ENCODE assay signal across 21 cellular contexts in genomic region chr20:44324343-44324742, GRCh38. TPM values are rescaled to one million over a fixed set of nuclear protein-coding genes. Genes with fewer than 3 reads are reported as not detected.
DNase-seq lines count a peak whose midpoint lies in the region; ATAC-seq and TF ChIP-seq lines count a peak whose summit lies in the region.
"Had no signal": no experiment of that assay in that cellular context is flagged by ENCODE, and none has a peak within 500 bp of the region (broad histone marks: within the 10 kb centered on the region; RNA-seq: fewer than 3 reads in every experiment).

No MANE protein-coding gene starts in this region.

- H3K9me3 ChIP-seq in colonic mucosa: no peaks in the 10 kb centered on the region
- H3K9me3 ChIP-seq: adrenal gland, psoas muscle, thoracic aorta had no signal

- no peak overlapping the region for H3K4me3 Mint-ChIP-seq in nephron progenitor cell

- peak overlapping the region; percentile 46 for H3K27ac ChIP-seq in colonic mucosa
- H3K27ac ChIP-seq: adrenal gland, epithelial cell of prostate, psoas muscle, thoracic aorta had no signal

- H3K36me3 ChIP-seq in H7 (replicated peaks; ENCODE audit: control insufficient read depth, insufficient read depth, low read length) (no peaks in the 10 kb centered on the region), colonic mucosa (no peaks in the 10 kb centered on the region)
- H3K36me3 ChIP-seq: adrenal gland, thoracic aorta had no signal

- peak overlapping the region; percentile 73 for H3K27ac Mint-ChIP-seq in nephron progenitor cell
- H3K27ac Mint-ChIP-seq in activated naive CD4-positive, alpha-beta T cell treated with anti-CD3 and anti-CD28 coated beads, Interleukin-2, amount 50 U/mL, for 72 hours: no peak overlapping the region

- H3K27me3 ChIP-seq in H7 (ENCODE audit: control insufficient read depth, insufficient read depth, low read length) (no peaks in the 10 kb centered on the region; the same call in 1 of the 2 replicates), colonic mucosa (no peaks in the 10 kb centered on the region)

- H3K9me3 Mint-ChIP-seq in nephron progenitor cell: peaks cover 9% of the 10 kb centered on the region
- no peaks in the 10 kb centered on the region for H3K9me3 Mint-ChIP-seq in activated naive CD4-positive, alpha-beta T cell treated with anti-CD3 and anti-CD28 coated beads, Interleukin-2, amount 50 U/mL, for 72 hours

- DNase-seq in H7 (peak; percentile 49), NCI-H146 treated with DMSO at 0.1 percent for 48 hours (lab: John Stamatoyannopoulos, UW; ENCODE audit: unreplicated experiment) (peak; percentile 97), colonic mucosa (peak; percentile 73), nephron progenitor cell (no peak), NCI-H1930 (lab: John Stamatoyannopoulos, UW) (no peak), SW 1271 (lab: John Stamatoyannopoulos, UW) (no peak)
- DNase-seq in activated naive CD4-positive, alpha-beta T cell treated with anti-CD3 and anti-CD28 coated beads, Interleukin-2, amount 50 U/mL, for 72 hours (ENCODE audit: low spot score in 2 of 2): no peak
- DNase-seq: activated CD4-positive, alpha-beta T cell treated with anti-CD3 and anti-CD28 coated beads, Interleukin-2, amount 50 U/mL, for 4 hours; adrenal gland; C1 segment of cervical spinal cord; NCI-H1092 treated with DMSO at 0.1 percent for 48 hours; NCI-H510A treated with DMSO at 0.1 percent for 48 hours; psoas muscle; T-helper 9 cell had no signal

- ATAC-seq in activated naive CD4-positive, alpha-beta T cell treated with anti-CD3 and anti-CD28 coated beads, Interleukin-2, amount 50 U/mL, for 72 hours: no peak
- no peak for ATAC-seq in GM19455 (IDR thresholded peaks at IDR 0.05; ENCODE audit: unreplicated experiment)
- ATAC-seq: GM12878, psoas muscle had no signal

- peaks cover 4% of the 10 kb centered on the region for H3K4me1 ChIP-seq in colonic mucosa
- H3K4me1 ChIP-seq: psoas muscle had no signal

- intact Hi-C loops in colonic mucosa (cut with DNase I): no loop called here

- H3K27me3 Mint-ChIP-seq in nephron progenitor cell (ENCODE audit: low read depth, poor library complexity): peaks cover 8% of the 10 kb centered on the region

- no peak overlapping the region for H3K4me3 ChIP-seq in H7 (ENCODE audit: insufficient read depth, low read depth, low read length)
- H3K4me3 ChIP-seq in colonic mucosa: no peak overlapping the region
- H3K4me3 ChIP-seq: adrenal gland, GM12878, psoas muscle, thoracic aorta had no signal

- TF ChIP-seq CTCF in colonic mucosa (IDR thresholded peaks at IDR 0.05) (no peak), nephron progenitor cell (IDR thresholded peaks at IDR 0.05) (no peak)

- no peaks in the 10 kb centered on the region for H3K36me3 Mint-ChIP-seq in nephron progenitor cell (ENCODE audit: low read depth)
- H3K36me3 Mint-ChIP-seq in activated naive CD4-positive, alpha-beta T cell treated with anti-CD3 and anti-CD28 coated beads, Interleukin-2, amount 50 U/mL, for 72 hours: no peaks in the 10 kb centered on the region

- H3K4me1 Mint-ChIP-seq in nephron progenitor cell: peaks cover 12% of the 10 kb centered on the region

- H3K9ac ChIP-seq in colonic mucosa (ENCODE audit: low read depth in 2 of 2, low read length in 2 of 2): no peak overlapping the region

RNA-seq across cellular contexts. Expression of gene R3HDML, which starts 12.5 kb away (rescaled TPM):
- 0.07 TPM in 1 of 2 replicates, not detected in the other for total RNA-seq in H7 (2014; rRNA removed; shearing (Covaris generic))
- not detected for total RNA-seq in colonic mucosa
- not detected for total RNA-seq in activated naive CD4-positive, alpha-beta T cell treated with anti-CD3 and anti-CD28 coated beads, Interleukin-2, amount 50 U/mL, for 72 hours
- total RNA-seq: adrenal gland, Daoy, GM12878, kidney epithelial cell, psoas muscle, thoracic aorta had no signal

RNA-seq across cellular contexts. Expression of gene FITM2, which starts 13.3 kb away (rescaled TPM):
- 1.2 and 1.6 TPM in 2 replicates for total RNA-seq in H7 (2014; rRNA removed; shearing (Covaris generic))
- total RNA-seq in colonic mucosa: 10 to 100 TPM; 10.1 to 11.6 TPM
- total RNA-seq in activated naive CD4-positive, alpha-beta T cell treated with anti-CD3 and anti-CD28 coated beads, Interleukin-2, amount 50 U/mL, for 72 hours: 1 to 10 TPM; 2.3 to 2.7 TPM

RNA-seq across cellular contexts. Expression of gene HNF4A, which starts 31.2 kb away (rescaled TPM):
- 3.7 and 11.4 TPM in 2 replicates for total RNA-seq in H7 (2014; rRNA removed; shearing (Covaris generic))
- total RNA-seq in colonic mucosa: 100 to 1,000 TPM; 288 to 346 TPM
- total RNA-seq in activated naive CD4-positive, alpha-beta T cell treated with anti-CD3 and anti-CD28 coated beads, Interleukin-2, amount 50 U/mL, for 72 hours: not detected
- total RNA-seq: chondrocyte, Daoy, kidney epithelial cell had no signal

Comparison
In these comparisons a context has a peak if more than half of its experiments do, and no peak if none do; other contexts are left out.
1. DNase-seq: peak in H7 (single experiment), NCI-H146 treated with DMSO at 0.1 percent for 48 hours (single experiment) and colonic mucosa (single experiment); none in nephron progenitor cell (single experiment), NCI-H1930 (0 of 2), activated naive CD4-positive, alpha-beta T cell treated with anti-CD3 and anti-CD28 coated beads, Interleukin-2, amount 50 U/mL, for 72 hours (0 of 2) and SW 1271 (0 of 2).
2. RNA of gene HNF4A, which starts 31.2 kb away (total RNA-seq): 288 to 346 TPM in colonic mucosa; 3.7 to 11.4 TPM in H7 and not detected in activated naive CD4-positive, alpha-beta T cell treated with anti-CD3 and anti-CD28 coated beads, Interleukin-2, amount 50 U/mL, for 72 hours; every median in the first group is over 10 times any median in the second.